13 cellular contexts compared by ENCODE assay signal in the genomic region with DNA sequence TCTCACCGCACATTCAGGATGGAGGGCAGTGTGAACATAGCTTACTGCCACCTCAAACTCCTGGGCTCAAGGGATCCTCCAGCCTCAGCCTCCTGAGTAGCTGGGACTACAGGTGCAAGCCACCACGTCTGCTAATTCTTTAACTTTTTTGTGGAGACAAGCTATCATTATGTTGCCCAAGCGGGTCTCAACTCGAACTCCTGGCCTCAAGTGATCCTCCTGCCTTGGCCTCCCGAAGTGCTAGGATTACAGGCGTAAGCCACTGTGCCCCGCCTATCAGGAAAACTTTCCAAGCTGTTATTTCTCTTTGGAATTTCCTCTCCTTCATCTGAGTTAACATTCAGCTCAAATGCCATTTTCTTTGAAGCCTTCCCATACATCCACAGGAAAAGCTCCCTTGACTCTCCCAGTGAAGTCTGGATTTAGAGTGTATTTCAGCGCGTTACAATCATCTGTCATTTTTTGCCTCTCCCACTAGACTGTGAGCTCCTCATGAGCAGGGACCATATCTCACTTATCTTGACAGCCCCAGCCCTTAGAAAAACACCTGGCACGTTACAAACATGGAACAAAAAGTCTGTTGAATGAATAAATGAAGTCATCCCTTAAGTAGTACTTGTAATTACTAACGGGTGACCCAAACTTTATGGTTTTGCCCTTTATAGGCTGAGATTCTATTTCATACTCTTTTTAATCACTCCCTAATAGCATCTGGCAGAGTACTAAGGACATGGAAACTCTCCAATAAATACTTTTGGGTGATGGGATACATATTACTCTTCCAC. TPM values are rescaled to one million over a fixed set of nuclear protein-coding genes. Genes with fewer than 3 reads are reported as not detected.
DNase-seq lines count a peak whose midpoint lies in the region; ATAC-seq, FAIRE-seq and TF ChIP-seq lines count a peak whose summit lies in the region.
"Had no signal": no experiment of that assay in that cellular context is flagged by ENCODE, and none has a peak within 500 bp of the region (broad histone marks: within the 10 kb centered on the region; RNA-seq: fewer than 3 reads in every experiment).

No MANE protein-coding gene starts in this region.

- H3K4me3 ChIP-seq in WI38 (ENCODE audit: low read depth, low read length): peak overlapping the region; percentile 95
- H3K4me3 ChIP-seq in keratinocyte (ENCODE audit: control insufficient read depth in 2 of 3, extremely low read depth in 1 of 3, insufficient read depth in 2 of 3, low read depth in 1 of 3, low read length in 3 of 3): peak overlapping the region; percentile 85 to 96 (median 95)
- H3K4me3 ChIP-seq in suprapubic skin: peak overlapping the region; percentile 100

- peak overlapping the region; percentile 91 for H3K4me3 Mint-ChIP-seq in activated CD4-positive, alpha-beta T cell treated with anti-CD3 and anti-CD28 coated beads, Interleukin-2, amount 10 ng/mL, durations not matched to agents 24 days and 14 days

- H3K9ac ChIP-seq in keratinocyte (ENCODE audit: control insufficient read depth, extremely low read depth, insufficient read depth, low read length): peak overlapping the region; percentile 88

- H3K9me1 ChIP-seq in keratinocyte (ENCODE audit: control insufficient read depth, extremely low read depth, insufficient read depth, low read length): no peaks in the 10 kb centered on the region

- H3K4me1 ChIP-seq in keratinocyte (ENCODE audit: control insufficient read depth, extremely low read depth, insufficient read depth, low read length) (peaks cover 22% of the 10 kb centered on the region), suprapubic skin (peaks cover 27% of the 10 kb centered on the region)

- TF ChIP-seq CTCF in WI38 (IDR thresholded peaks at IDR 0.05; ENCODE audit: low read depth, low read length) (no peak), keratinocyte (optimal IDR thresholded peaks at IDR 0.05 in 1 of 3, IDR thresholded peaks at IDR 0.05 in 1 of 3, conservative IDR thresholded peaks at IDR 0.05 in 1 of 3; ENCODE audit: extremely low read depth in 1 of 3, insufficient read depth in 2 of 3, low read length in 3 of 3) (no peak), suprapubic skin (IDR thresholded peaks at IDR 0.05) (no peak)

- H3K9me3 ChIP-seq in keratinocyte (ENCODE audit: control insufficient read depth, low read depth, low read length) (no peaks in the 10 kb centered on the region), suprapubic skin (no peaks in the 10 kb centered on the region)
- H3K9me3 ChIP-seq: left lung had no signal

- peaks cover 16% of the 10 kb centered on the region for H4K20me1 ChIP-seq in keratinocyte (ENCODE audit: control insufficient read depth, extremely low read depth, insufficient read depth, low read length)

- H3K27me3 ChIP-seq in keratinocyte (ENCODE audit: control insufficient read depth, extremely low read depth, insufficient read depth, low read length): no peaks in the 10 kb centered on the region
- no peaks in the 10 kb centered on the region for H3K27me3 ChIP-seq in suprapubic skin
- H3K27me3 ChIP-seq: left lung had no signal

- DNase-seq in activated CD4-positive, alpha-beta T cell treated with anti-CD3 and anti-CD28 coated beads, Interleukin-2, amount 10 ng/mL, durations not matched to agents 24 days and 14 days: no peak
- no peak for DNase-seq in activated CD4-positive, alpha-beta T cell treated with anti-CD3 and anti-CD28 coated beads, Interleukin-2, amount 50 U/mL, for 1 hour
- DNase-seq in keratinocyte (ENCODE audit: low read depth, low spot score) (no peak), suprapubic skin (ENCODE audit: low spot score in 2 of 2) (no peak), kidney tubule cell (ENCODE audit: low spot score) (no peak), OCI-M2 (lab: John Stamatoyannopoulos, UW; ENCODE audit: unreplicated experiment) (no peak)
- DNase-seq: effector CD8-positive, alpha-beta T cell; left lung; NCI-H2029 had no signal

- peaks cover 6% of the 10 kb centered on the region for H3K36me3 Mint-ChIP-seq in activated CD4-positive, alpha-beta T cell treated with anti-CD3 and anti-CD28 coated beads, Interleukin-2, amount 10 ng/mL, durations not matched to agents 24 days and 14 days (ENCODE audit: low read depth)

- H3K27ac Mint-ChIP-seq in activated CD4-positive, alpha-beta T cell treated with anti-CD3 and anti-CD28 coated beads, Interleukin-2, amount 10 ng/mL, durations not matched to agents 24 days and 14 days: no peak overlapping the region
- H3K27ac Mint-ChIP-seq: T-helper 1 cell treated with Interleukin-12 subunit alpha and Interleukin-12 subunit beta and Interleukin-4 antibody, amounts not matched to agents 30 μg/mL and 1 μg/mL, for 36 hours had no signal

- H3K27ac ChIP-seq in keratinocyte (ENCODE audit: control insufficient read depth, insufficient read depth, low read length) (peak overlapping the region; percentile 88), suprapubic skin (no peak overlapping the region)

- H3K79me2 ChIP-seq in keratinocyte (ENCODE audit: control insufficient read depth, insufficient read depth, low read length): peaks cover 71% of the 10 kb centered on the region

- dilution Hi-C loops in keratinocyte (cut with MboI; ENCODE audit: extremely low pct_ligation_motif_present, low sequenced_read_pairs): loop anchor here (25.0 kb wide), 1 partner anchor 97 kb away; no protein-coding TSS in a partner anchor

- intact Hi-C loops in activated CD4-positive, alpha-beta T cell treated with anti-CD3 and anti-CD28 coated beads, Interleukin-2, amount 10 ng/mL, durations not matched to agents 24 days and 14 days (cut with micrococcal nuclease): no loop called here

- peak; percentile 48 for FAIRE-seq in keratinocyte (lab: Jason Lieb, UNC)
- FAIRE-seq: GM12891 had no signal

- TF ChIP-seq POLR2A in suprapubic skin (IDR thresholded peaks at IDR 0.05): no peak

- H2AFZ ChIP-seq in keratinocyte (ENCODE audit: control insufficient read depth, low read length): no peak overlapping the region

- peak overlapping the region; percentile 82 for H3K4me2 ChIP-seq in keratinocyte (ENCODE audit: control insufficient read depth, extremely low read depth, insufficient read depth, low read depth, low read length)

- peaks cover 38% of the 10 kb centered on the region for H3K4me1 Mint-ChIP-seq in activated CD4-positive, alpha-beta T cell treated with anti-CD3 and anti-CD28 coated beads, Interleukin-2, amount 10 ng/mL, durations not matched to agents 24 days and 14 days

- 67% methylated on average over 11 of the region's 11 CpGs for WGBS in suprapubic skin

- H3K9me3 Mint-ChIP-seq in activated CD4-positive, alpha-beta T cell treated with anti-CD3 and anti-CD28 coated beads, Interleukin-2, amount 10 ng/mL, durations not matched to agents 24 days and 14 days: no peaks in the 10 kb centered on the region
- H3K9me3 Mint-ChIP-seq: T-helper 1 cell treated with Interleukin-12 subunit alpha and Interleukin-12 subunit beta and Interleukin-4 antibody, amounts not matched to agents 30 μg/mL and 1 μg/mL, for 36 hours had no signal

- H3K27me3 Mint-ChIP-seq in activated CD4-positive, alpha-beta T cell treated with anti-CD3 and anti-CD28 coated beads, Interleukin-2, amount 10 ng/mL, durations not matched to agents 24 days and 14 days: no peaks in the 10 kb centered on the region

- ATAC-seq in GM18511 (IDR thresholded peaks at IDR 0.05; ENCODE audit: unreplicated experiment): no peak
- ATAC-seq: left lung had no signal

- TF ChIP-seq EP300 in suprapubic skin (IDR thresholded peaks at IDR 0.05): no peak

- H3K36me3 ChIP-seq in keratinocyte (ENCODE audit: control insufficient read depth in 2 of 2, extremely low read depth in 1 of 2, insufficient read depth in 2 of 2, low read length in 2 of 2) (no peaks in the 10 kb centered on the region), suprapubic skin (no peaks in the 10 kb centered on the region)
- H3K36me3 ChIP-seq: left lung had no signal

RNA-seq across cellular contexts. Expression of gene MRTFA, which starts 2.2 kb away (rescaled TPM):
- 51.7 and 51.9 TPM in 2 replicates for total RNA-seq in activated CD4-positive, alpha-beta T cell treated with anti-CD3 and anti-CD28 coated beads, Interleukin-2, amount 10 ng/mL, durations not matched to agents 24 days and 14 days
- 5.6 to 14.3 TPM (median 6.5 TPM) in 3 replicates for polyA plus RNA-seq in keratinocyte
- 8.2 TPM for polyA plus RNA-seq in keratinocyte (2011; ENCODE audit: low read depth)
- 4.9 and 10.8 TPM in 2 replicates for polyA plus RNA-seq in keratinocyte (2011; cell fraction: cytosol; rRNA removed)
- 33.6 and 38.9 TPM in 2 replicates for polyA plus RNA-seq in keratinocyte (2011; cell fraction: nucleus; rRNA removed)
- polyA plus RNA-seq in keratinocyte (2012; ENCODE audit: low replicate concordance): 22.3 and 39.1 TPM in 2 replicates
- polyA minus RNA-seq in keratinocyte: 28.4 to 116 TPM (median 38.1 TPM) in 3 replicates
- polyA minus RNA-seq in keratinocyte (2011; cell fraction: cytosol; rRNA and poly(A)+ RNA removed): 52.6 TPM
- polyA minus RNA-seq in keratinocyte (2011; cell fraction: nucleus; rRNA and poly(A)+ RNA removed): 49.2 and 94.8 TPM in 2 replicates
- total RNA-seq in suprapubic skin: 100 to 1,000 TPM in 1 of 4 donors, 10 to 100 TPM in 3; 81.6 to 109 (median 94.5) TPM

RNA-seq across cellular contexts. Expression of gene MCHR1, which starts 45.0 kb away (rescaled TPM):
- not detected in 2 replicates for total RNA-seq in activated CD4-positive, alpha-beta T cell treated with anti-CD3 and anti-CD28 coated beads, Interleukin-2, amount 10 ng/mL, durations not matched to agents 24 days and 14 days
- 0.12 to 0.24 TPM in 2 of 3 replicates, not detected in the other for polyA plus RNA-seq in keratinocyte
- not detected for polyA plus RNA-seq in keratinocyte (2011; ENCODE audit: low read depth)
- polyA plus RNA-seq in keratinocyte (2011; cell fraction: cytosol; rRNA removed): 0.11 TPM in 1 of 2 replicates, not detected in the other
- 0.19 and 0.29 TPM in 2 replicates for polyA plus RNA-seq in keratinocyte (2011; cell fraction: nucleus; rRNA removed)
- not detected in 2 replicates for polyA plus RNA-seq in keratinocyte (2012; ENCODE audit: low replicate concordance)
- polyA minus RNA-seq in keratinocyte: 1.8 TPM in 1 of 3 replicates, not detected in the others
- polyA minus RNA-seq in keratinocyte (2011; cell fraction: cytosol; rRNA and poly(A)+ RNA removed): not detected
- not detected in 2 replicates for polyA minus RNA-seq in keratinocyte (2011; cell fraction: nucleus; rRNA and poly(A)+ RNA removed)
- total RNA-seq in suprapubic skin: 1 to 10 TPM in 1 of 4 donors, under 1 TPM in 2, not detected in 1; 0.64 to 2.1 (median 0.81) TPM
